1 cellular context compared by ENCODE assay signal in genomic region chr3:81744366-81744765, GRCh38.
TF ChIP-seq lines count a peak whose summit lies in the region.

No MANE protein-coding gene starts in this region.

TF ChIP-seq in HepG2, 621 proteins besides CTCF, POLR2A, EP300 and RAD21 (continued from another document):
- TF ChIP-seq ZNF792 (CRISPR knock-in tag; IDR thresholded peaks at IDR 0.05), result peak; percentile 66; the same call in 1 of the 2 replicates
